Comparison of ENCODE assay signal across 20 cellular contexts in the genomic region with DNA sequence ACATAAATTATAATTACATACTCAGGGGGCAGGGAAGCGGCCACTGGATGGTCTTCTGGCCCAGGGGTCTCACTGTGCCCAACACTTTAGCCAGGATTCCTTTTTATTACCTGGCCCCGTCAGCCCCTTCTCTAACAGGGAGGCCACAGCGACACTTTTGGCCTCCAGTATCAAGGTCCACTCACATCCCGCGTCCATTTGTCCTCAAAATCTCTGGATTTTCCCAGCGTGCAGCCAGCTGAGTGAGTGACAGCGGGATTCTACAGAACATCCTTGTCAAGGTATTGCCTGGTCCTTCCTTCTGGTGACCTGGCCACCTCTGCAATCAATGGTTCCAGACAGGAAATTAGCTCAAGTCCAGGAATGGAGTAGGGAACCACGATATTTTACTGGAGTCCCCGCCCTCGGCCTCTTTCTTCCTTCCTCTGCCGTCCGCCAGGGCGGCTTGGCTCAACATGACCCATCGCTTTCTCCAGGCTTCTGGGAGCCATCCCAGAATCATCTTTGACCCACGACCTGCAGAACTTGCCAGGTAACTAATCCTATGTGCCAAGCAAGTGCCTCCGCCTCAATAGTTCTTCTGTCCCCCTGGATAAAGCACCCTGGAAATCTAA. TPM values are rescaled to one million over a fixed set of nuclear protein-coding genes. Genes with fewer than 3 reads are reported as not detected.
A peak's percentile ranks its signal among the peaks of the same experiment; 100 is the strongest.
DNase-seq lines count a peak whose midpoint lies in the region; ATAC-seq and TF ChIP-seq lines count a peak whose summit lies in the region.
"Had no signal": no experiment of that assay in that cellular context is flagged by ENCODE, and none has a peak within 500 bp of the region (broad histone marks: within the 10 kb centered on the region; RNA-seq: fewer than 3 reads in every experiment).

No MANE protein-coding gene starts in this region.

- no peak overlapping the region for H3K4me3 ChIP-seq in esophagus muscularis mucosa
- H3K4me3 ChIP-seq in muscle layer of colon (ENCODE audit: low read depth in 1 of 2, low read length in 2 of 2): no peak overlapping the region
- H3K4me3 ChIP-seq in tibial artery: no peak overlapping the region
- no peak overlapping the region for H3K4me3 ChIP-seq in mesendoderm (ENCODE audit: low read length)
- H3K4me3 ChIP-seq: BLaER1, skin epidermis had no signal

- no peak overlapping the region for H3K27ac Mint-ChIP-seq in activated T-cell treated with anti-CD3 and anti-CD28 coated beads, Interleukin-2, amount 50 U/mL, for 24 hours
- H3K27ac Mint-ChIP-seq: HFFc6 had no signal

- H4K8ac ChIP-seq in mesendoderm (ENCODE audit: low read depth, low read length): no peak overlapping the region

- H3K9me3 Mint-ChIP-seq in activated T-cell treated with anti-CD3 and anti-CD28 coated beads, Interleukin-2, amount 50 U/mL, for 24 hours: peaks cover 6% of the 10 kb centered on the region

- TF ChIP-seq CTCF in esophagus muscularis mucosa (IDR thresholded peaks at IDR 0.05): no peak
- no peak for TF ChIP-seq CTCF in tibial artery (IDR thresholded peaks at IDR 0.05)

- no peak overlapping the region for H2BK120ac ChIP-seq in mesendoderm (ENCODE audit: low read depth, low read length)

- peaks cover 11% of the 10 kb centered on the region for H3K79me2 ChIP-seq in mesendoderm (ENCODE audit: control insufficient read depth, insufficient read depth, low read length)

- no peak for TF ChIP-seq POLR2A in esophagus muscularis mucosa (IDR thresholded peaks at IDR 0.05; ENCODE audit: low read depth)

- H3K27me3 Mint-ChIP-seq in activated T-cell treated with anti-CD3 and anti-CD28 coated beads, Interleukin-2, amount 50 U/mL, for 24 hours: peaks cover 9% of the 10 kb centered on the region

- no peak overlapping the region for H2BK15ac ChIP-seq in mesendoderm (replicated peaks; ENCODE audit: low read depth)

- DNase-seq in activated T-cell treated with anti-CD3 and anti-CD28 coated beads, Interleukin-2, amount 50 U/mL, for 24 hours: peak; percentile 18
- no peak for DNase-seq in activated T-cell treated with anti-CD3 and anti-CD28 coated beads for 4 hours
- peak; percentile 92 for DNase-seq in esophagus muscularis mucosa (ENCODE audit: extremely low spot score)
- DNase-seq in tibial artery: no peak
- DNase-seq in mesendoderm: no peak
- DNase-seq in amygdala (lab: John Stamatoyannopoulos, UW): no peak
- DNase-seq: activated effector memory CD4-positive, alpha-beta T cell treated with Interleukin-2 at 50 U/mL for 16 hours; amniotic stem cell; effector CD8-positive, alpha-beta T cell; HFFc6; midbrain; NCI-H1436 treated with DMSO at 0.1 percent for 48 hours; NCI-H82; occipital lobe; PC-3; stimulated activated CD8-positive, alpha-beta memory T cell treated with anti-CD3 and anti-CD28 coated beads, Interleukin-4, amount 100 ng/mL, for 48 hours had no signal

- 64% methylated on average over 15 of the region's 16 CpGs for WGBS in esophagus muscularis mucosa
- no CpG with 5 or more reads among the region's 16 CpGs for whole genome bisulfite sequencing in mesendoderm (ENCODE audit: extremely low coverage, insufficient coverage, low lambda C conversion rate)

- H4K5ac ChIP-seq in mesendoderm (ENCODE audit: low read length): no peak overlapping the region

- H3K4me1 Mint-ChIP-seq in activated T-cell treated with anti-CD3 and anti-CD28 coated beads, Interleukin-2, amount 50 U/mL, for 24 hours (ENCODE audit: low read depth): peaks cover 1% of the 10 kb centered on the region

- H3K4me1 ChIP-seq in esophagus muscularis mucosa (peaks cover 30 to 76% (median 73%) of the 10 kb centered on the region in 4 donors), muscle layer of colon (ENCODE audit: insufficient read depth, low read length) (peaks cover 60% of the 10 kb centered on the region), tibial artery (peaks cover 4 to 49% (median 37%) of the 10 kb centered on the region in 4 donors), mesendoderm (ENCODE audit: control insufficient read depth, low read depth, low read length) (no peaks in the 10 kb centered on the region)

- H3K36me3 Mint-ChIP-seq in activated T-cell treated with anti-CD3 and anti-CD28 coated beads, Interleukin-2, amount 50 U/mL, for 24 hours (ENCODE audit: low read depth): no peaks in the 10 kb centered on the region

- TF ChIP-seq EP300 in esophagus muscularis mucosa (IDR thresholded peaks at IDR 0.05): no peak

- H2BK5ac ChIP-seq in mesendoderm (ENCODE audit: low read length): no peak overlapping the region

- no peak overlapping the region for H3K4me2 ChIP-seq in mesendoderm (ENCODE audit: low read length)
- H3K4me2 ChIP-seq: BLaER1 had no signal

- no peak overlapping the region for H3K18ac ChIP-seq in mesendoderm (ENCODE audit: low read length)

- H3K9ac ChIP-seq in muscle layer of colon (ENCODE audit: low read length) (peak overlapping the region; percentile 13), mesendoderm (ENCODE audit: low read length) (no peak overlapping the region)
- H3K9ac ChIP-seq: BLaER1 had no signal

- H3K9me3 ChIP-seq in esophagus muscularis mucosa (no peaks in the 10 kb centered on the region), muscle layer of colon (ENCODE audit: low read length) (no peaks in the 10 kb centered on the region), tibial artery (no peaks in the 10 kb centered on the region)

- no peak overlapping the region for H2AK5ac ChIP-seq in mesendoderm (ENCODE audit: low read length)

- no peak overlapping the region for H3K23ac ChIP-seq in mesendoderm (ENCODE audit: low read length)

- ATAC-seq in HG02623 (IDR thresholded peaks at IDR 0.05; ENCODE audit: unreplicated experiment): no peak
- ATAC-seq: PC-3 had no signal

- H3K4me3 Mint-ChIP-seq in activated T-cell treated with anti-CD3 and anti-CD28 coated beads, Interleukin-2, amount 50 U/mL, for 24 hours: no peak overlapping the region
- H3K4me3 Mint-ChIP-seq: HFFc6 had no signal

- H3K27me3 ChIP-seq in esophagus muscularis mucosa: peaks cover 0 to 8% (median 0%) of the 10 kb centered on the region in 4 donors
- H3K27me3 ChIP-seq in muscle layer of colon (ENCODE audit: control insufficient read depth in 1 of 2, insufficient read depth in 2 of 2, low read length in 2 of 2): no peaks in the 10 kb centered on the region
- H3K27me3 ChIP-seq in tibial artery: no peaks in the 10 kb centered on the region
- no peaks in the 10 kb centered on the region for H3K27me3 ChIP-seq in mesendoderm (ENCODE audit: insufficient read depth, low read length, poor library complexity)

- intact Hi-C loops in esophagus muscularis mucosa (cut with DNase I) (no loop called here), tibial artery (cut with DNase I; ENCODE audit: low total_unique reads) (no loop called here)

- H3K56ac ChIP-seq in mesendoderm (ENCODE audit: low read length): no peak overlapping the region

- H3K36me3 ChIP-seq in esophagus muscularis mucosa (no peaks in the 10 kb centered on the region), muscle layer of colon (ENCODE audit: insufficient read depth, low read length) (no peaks in the 10 kb centered on the region), tibial artery (no peaks in the 10 kb centered on the region), mesendoderm (ENCODE audit: control insufficient read depth, insufficient read depth, low read length) (no peaks in the 10 kb centered on the region)
- H3K36me3 ChIP-seq: BLaER1 had no signal

- no peak overlapping the region for H3K4ac ChIP-seq in mesendoderm (ENCODE audit: low read depth, low read length)

- peak overlapping the region; percentile 99 to 100 (median 99) for H3K27ac ChIP-seq in esophagus muscularis mucosa (replicated peaks in 1 of 4)
- peak overlapping the region; percentile 93 for H3K27ac ChIP-seq in muscle layer of colon (ENCODE audit: low read depth, low read length)
- H3K27ac ChIP-seq in tibial artery: peak overlapping the region; percentile 95 to 100
- H3K27ac ChIP-seq in mesendoderm (ENCODE audit: low read depth, low read length): no peak overlapping the region
- H3K27ac ChIP-seq: BLaER1 had no signal

- H3K79me1 ChIP-seq in mesendoderm (ENCODE audit: low read length): peaks cover 3% of the 10 kb centered on the region

RNA-seq across cellular contexts. Expression of gene COL6A2, which starts 2.7 kb away (rescaled TPM):
- 1,000 to 10,000 TPM in 2 of 4 donors, 100 to 1,000 TPM in 2; 942 to 1,525 (median 1,202) TPM for total RNA-seq in esophagus muscularis mucosa
- polyA plus RNA-seq in mesendoderm (2013, experiment 1 of 2): 67.9 TPM
- polyA plus RNA-seq in mesendoderm (2013, experiment 2 of 2): 67.5 TPM

Comparison
In these comparisons a context has a peak if more than half of its experiments do, and no peak if none do; other contexts are left out.
1. DNase-seq: peak in activated T-cell treated with anti-CD3 and anti-CD28 coated beads, Interleukin-2, amount 50 U/mL, for 24 hours (single experiment) and esophagus muscularis mucosa (single experiment); none in activated T-cell treated with anti-CD3 and anti-CD28 coated beads for 4 hours (single experiment), tibial artery (0 of 2), mesendoderm (single experiment) and amygdala (0 of 56).